ENCODE assay signal across 8 cellular contexts in the genomic region with DNA sequence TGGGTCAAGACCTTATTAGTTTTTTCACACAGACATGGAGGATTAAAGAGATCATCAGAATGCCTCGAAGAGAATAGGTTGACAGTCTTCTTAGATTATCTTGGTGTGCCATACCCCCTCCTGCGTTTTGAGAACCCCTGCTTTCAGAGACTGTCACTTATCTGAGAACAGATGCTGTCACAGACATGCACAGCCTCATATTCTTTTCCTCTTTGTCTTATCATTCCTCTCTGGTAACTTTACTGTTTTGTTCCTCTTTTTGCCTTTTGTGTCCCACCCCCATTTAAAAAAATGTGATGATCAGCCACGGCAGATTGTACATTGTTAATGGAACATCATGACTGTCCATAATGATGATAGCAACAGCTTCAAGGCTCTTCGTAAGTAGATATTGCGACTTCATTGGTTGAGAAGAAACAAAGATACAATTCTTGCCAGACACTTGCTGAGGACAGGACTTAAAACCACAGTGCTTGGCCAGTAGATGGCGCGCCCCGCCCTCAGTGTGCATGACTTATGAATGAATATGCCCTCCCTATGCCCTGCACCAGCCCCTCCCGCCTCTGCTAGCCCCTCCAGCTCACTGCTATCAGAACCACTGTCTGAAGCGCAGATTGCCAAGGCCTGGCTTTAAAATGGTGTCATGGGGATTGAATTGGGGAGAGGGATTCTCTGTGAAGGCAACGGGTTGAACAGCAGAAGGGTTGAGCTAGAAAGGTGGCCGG. TPM values are rescaled to one million over a fixed set of nuclear protein-coding genes. Genes with fewer than 3 reads are reported as not detected.
A peak's percentile ranks its signal among the peaks of the same experiment; 100 is the strongest.
DNase-seq lines count a peak whose midpoint lies in the region; ATAC-seq, FAIRE-seq and TF ChIP-seq lines count a peak whose summit lies in the region.

No MANE protein-coding gene starts in this region.

- ATAC-seq in HG03097 (IDR thresholded peaks at IDR 0.05; ENCODE audit: low FRiP score, unreplicated experiment): peak; percentile 40
- peak; percentile 59 for ATAC-seq in activated B cell treated with CpG ODN at 0.5 μM for 24 hours (ENCODE audit: low read depth)
- no peak for ATAC-seq in HG03045 (IDR thresholded peaks at IDR 0.05; ENCODE audit: unreplicated experiment)

- H3K27me3 ChIP-seq in breast epithelium: no peaks in the 10 kb centered on the region

- peak; percentile 88 for DNase-seq in Daoy (ENCODE audit: low read depth)
- peak; percentile 78 for DNase-seq in NCI-H446 treated with DMSO at 0.1 percent for 48 hours (lab: John Stamatoyannopoulos, UW)
- peak; percentile 76 for DNase-seq in activated B cell treated with CpG ODN at 0.5 μM for 24 hours
- DNase-seq in breast epithelium (ENCODE audit: low spot score in 2 of 2): peak; percentile 74 to 79
- DNase-seq in kidney: peak; percentile 93
- peak; percentile 81 to 86 for DNase-seq in stimulated activated CD4-positive, alpha-beta T cell treated with anti-CD3 and anti-CD28 coated beads, Interleukin-1b, Interleukin-23, amount 100 ng/mL, for 4 hours (ENCODE audit: low read depth in 2 of 2)

- intact Hi-C loops in activated B cell treated with CpG ODN at 0.5 μM for 24 hours (cut with micrococcal nuclease): loop anchor here (1.0 to 10.0 kb wide), 7 partner anchors 8 to 1180 kb away; a partner anchor contains a TSS
- intact Hi-C loops in breast epithelium (cut with DNase I; ENCODE audit: low total_unique reads): no loop called here
- intact Hi-C loops in kidney (cut with DNase I): loop anchor here (5.0 kb wide), 1 partner anchor 318 kb away; no protein-coding TSS in a partner anchor

- H3K9ac ChIP-seq in kidney (ENCODE audit: low read length in 2 of 2): peak overlapping the region in 1 of 2 donors; percentile 22

- H3K27ac Mint-ChIP-seq in activated B cell treated with CpG ODN at 0.5 μM for 24 hours: peak overlapping the region; percentile 76

- no peak for TF ChIP-seq POLR2A in breast epithelium (IDR thresholded peaks at IDR 0.05)

- no peaks in the 10 kb centered on the region for H3K36me3 Mint-ChIP-seq in activated B cell treated with CpG ODN at 0.5 μM for 24 hours (ENCODE audit: low read depth)

- H3K27me3 Mint-ChIP-seq in activated B cell treated with CpG ODN at 0.5 μM for 24 hours: no peaks in the 10 kb centered on the region

- peaks cover 21% of the 10 kb centered on the region for H3K4me1 Mint-ChIP-seq in activated B cell treated with CpG ODN at 0.5 μM for 24 hours

- H3K36me3 ChIP-seq in breast epithelium (no peaks in the 10 kb centered on the region), kidney (ENCODE audit: control insufficient read depth in 1 of 2, insufficient read depth in 2 of 2, low read length in 2 of 2) (no peaks in the 10 kb centered on the region)

- H3K4me3 ChIP-seq in breast epithelium (no peak overlapping the region), kidney (ENCODE audit: low read length in 2 of 2) (no peak overlapping the region)

- H3K27ac ChIP-seq in breast epithelium: no peak overlapping the region
- H3K27ac ChIP-seq in kidney (ENCODE audit: low read depth in 2 of 2, low read length in 2 of 2): no peak overlapping the region

- CTCF ChIA-PET in activated B cell treated with CpG ODN at 0.5 μM for 24 hours (lab: Charles Lee): interaction anchor here (0.6 to 6.6 kb wide), 21 partner anchors 8 to 323 kb away, joined by 3 to 85 read pairs (median 3); a partner anchor contains a TSS

- no peaks in the 10 kb centered on the region for H3K4me1 ChIP-seq in breast epithelium
- peaks cover 6 to 12% of the 10 kb centered on the region in 2 donors for H3K4me1 ChIP-seq in kidney (ENCODE audit: control insufficient read depth in 1 of 2, insufficient read depth in 1 of 2, low read depth in 1 of 2, low read length in 2 of 2)

- POLR2A ChIA-PET in activated B cell treated with CpG ODN at 0.5 μM for 24 hours (lab: Charles Lee): interaction anchor here (1.1 kb wide), 1 partner anchor 9 kb away, joined by 3 read pairs; no protein-coding TSS in a partner anchor

- peak overlapping the region; percentile 73 for H3K4me3 Mint-ChIP-seq in activated B cell treated with CpG ODN at 0.5 μM for 24 hours

- H3K9me3 ChIP-seq in breast epithelium (no peaks in the 10 kb centered on the region), kidney (ENCODE audit: control insufficient read depth in 1 of 2, low read length in 2 of 2) (no peaks in the 10 kb centered on the region)

- TF ChIP-seq CTCF in activated B cell treated with CpG ODN at 0.5 μM for 24 hours (IDR thresholded peaks at IDR 0.05) (no peak), breast epithelium (IDR thresholded peaks at IDR 0.05) (peak in 2 of 3 donors; percentile 70 to 72), kidney (IDR thresholded peaks at IDR 0.05; ENCODE audit: borderline replicate concordance, extremely low read depth, insufficient read depth) (peak; percentile 93)

- no peaks in the 10 kb centered on the region for H3K9me3 Mint-ChIP-seq in activated B cell treated with CpG ODN at 0.5 μM for 24 hours

- no peak for FAIRE-seq in kidney (lab: Jason Lieb, UNC)

RNA-seq across cellular contexts. Expression of a gene that starts 2.6 kb away (rescaled TPM):
- 6.9 and 8.4 TPM in 2 replicates for total RNA-seq in Daoy (2014; rRNA removed; shearing (Covaris generic))
- total RNA-seq in activated B cell treated with CpG ODN at 0.5 μM for 24 hours (15.2 and 19.3 TPM in 2 replicates), breast epithelium (10 to 100 TPM; 11.0 to 17.7 (median 14.8) TPM), kidney (41.3 TPM)
- polyA plus RNA-seq in kidney (ENCODE audit: insufficient read depth, low read depth, low replicate concordance): 14.2 TPM

RNA-seq across cellular contexts. Expression of a gene that starts 8.1 kb away (rescaled TPM):
- 77.3 and 78.0 TPM in 2 replicates for total RNA-seq in Daoy (2014; rRNA removed; shearing (Covaris generic))
- 47.3 and 54.6 TPM in 2 replicates for total RNA-seq in activated B cell treated with CpG ODN at 0.5 μM for 24 hours
- total RNA-seq in breast epithelium: 10 to 100 TPM; 21.2 to 33.6 (median 30.5) TPM
- total RNA-seq in kidney: 46.0 TPM
- polyA plus RNA-seq in kidney (ENCODE audit: insufficient read depth, low read depth, low replicate concordance): 26.0 TPM
